1 cellular context compared by ENCODE assay signal in the genomic region with DNA sequence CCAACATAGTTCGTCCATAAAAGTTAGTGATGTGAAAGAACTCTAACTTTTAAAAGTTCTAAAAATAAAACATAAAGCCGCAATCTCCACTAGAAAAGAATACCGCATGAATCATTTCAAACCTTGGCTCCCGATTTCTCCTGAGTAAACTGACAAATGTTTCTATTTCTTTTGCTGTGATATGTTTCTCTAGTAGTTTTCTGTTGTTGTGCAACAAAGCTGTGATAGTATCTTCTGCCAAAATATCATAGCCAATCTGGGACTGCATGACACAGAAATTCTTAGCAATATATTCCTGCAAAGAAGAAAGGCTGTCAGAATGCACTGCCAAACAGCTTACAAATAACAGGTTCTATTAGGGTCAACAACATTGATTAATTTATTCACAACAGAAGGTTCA.
TF ChIP-seq lines count a peak whose summit lies in the region.

No MANE protein-coding gene starts in this region.

TF ChIP-seq in HepG2, 621 proteins besides CTCF, POLR2A, EP300 and RAD21:
- TF ChIP-seq GRHL1 (CRISPR knock-in tag; conservative IDR thresholded peaks at IDR 0.05), result no peak
- no peak for TF ChIP-seq TMF1 (CRISPR knock-in tag; IDR thresholded peaks at IDR 0.05; ENCODE audit: low read depth)
- TF ChIP-seq, protein P1, sequence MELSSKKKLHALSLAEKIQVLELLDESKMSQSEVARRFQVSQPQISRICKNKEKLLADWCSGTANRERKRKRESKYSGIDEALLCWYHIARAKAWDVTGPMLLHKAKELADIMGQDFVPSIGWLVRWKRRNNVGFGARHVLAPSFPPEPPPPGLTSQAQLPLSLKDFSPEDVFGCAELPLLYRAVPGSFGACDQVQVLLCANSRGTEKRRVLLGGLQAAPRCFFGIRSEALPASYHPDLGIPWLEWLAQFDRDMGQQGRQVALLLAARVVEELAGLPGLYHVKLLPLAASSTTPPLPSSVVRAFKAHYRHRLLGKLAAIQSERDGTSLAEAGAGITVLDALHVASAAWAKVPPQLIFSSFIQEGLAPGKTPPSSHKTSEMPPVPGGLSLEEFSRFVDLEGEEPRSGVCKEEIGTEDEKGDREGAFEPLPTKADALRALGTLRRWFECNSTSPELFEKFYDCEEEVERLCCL (CRISPR knock-in tag; IDR thresholded peaks at IDR 0.05; ENCODE audit: borderline replicate concordance), result no peak
- TF ChIP-seq NFIC (IDR thresholded peaks at IDR 0.05; ENCODE audit: low read length), result no peak
- no peak for TF ChIP-seq ZNF549 (CRISPR knock-in tag; IDR thresholded peaks at IDR 0.05)
- no peak for TF ChIP-seq HOXA3 (CRISPR knock-in tag; IDR thresholded peaks at IDR 0.05)
- no peak for TF ChIP-seq ZNF800 (CRISPR knock-in tag; IDR thresholded peaks at IDR 0.05)
- TF ChIP-seq ZNF510 (CRISPR knock-in tag; IDR thresholded peaks at IDR 0.05; ENCODE audit: low read depth), result no peak
